29 cellular contexts compared by ENCODE assay signal in the genomic region with DNA sequence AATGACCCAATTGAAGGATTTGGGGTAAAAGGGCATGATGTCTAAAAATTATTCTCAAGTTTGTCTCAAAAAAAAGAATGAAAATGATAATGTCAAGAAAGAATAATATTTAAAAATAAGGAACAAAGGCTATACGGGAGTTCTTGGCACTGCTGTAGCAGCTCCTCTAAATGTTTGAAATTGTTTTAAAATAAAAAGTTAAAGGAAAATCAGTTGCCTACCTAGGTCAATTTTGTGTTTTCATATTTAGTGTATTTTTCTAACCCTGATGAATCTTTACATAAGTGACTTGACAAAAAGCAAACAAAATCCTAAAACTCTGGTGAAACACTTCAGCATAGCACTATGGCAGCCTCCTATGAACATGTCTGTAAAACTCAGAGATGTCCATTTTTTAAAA.
"Had no signal": no experiment of that assay in that cellular context is flagged by ENCODE, and none has a peak within 500 bp of the region (broad histone marks: within the 10 kb centered on the region; RNA-seq: fewer than 3 reads in every experiment).

No MANE protein-coding gene starts in this region.

- H3K27ac ChIP-seq: stomach, suprapubic skin, testis, thoracic aorta, thyroid gland, tibial artery, tibial nerve, upper lobe of left lung, upper lobe of right lung, uterus, vagina had no signal

- H3K4me3 ChIP-seq: stomach, suprapubic skin, testis, thoracic aorta, thyroid gland, tibial artery, tibial nerve, transverse colon, upper lobe of left lung, upper lobe of right lung, uterus, vagina had no signal

- ATAC-seq: stimulated activated effector memory CD8-positive, alpha-beta T cell treated with anti-CD3 and anti-CD28 coated beads, Interleukin-12 subunit alpha, Interleukin-12 subunit beta, amount 100 ng/mL, for 72 hours; stimulated activated memory B cell treated with anti-CD40 and anti-IgM and Interleukin-4, amounts not matched to agents 10 μg/mL and 1 μg/mL and 100 μg/mL, for 72 hours; stimulated activated naive B cell treated with anti-CD40 and anti-IgM and Interleukin-4, amounts not matched to agents 10 μg/mL and 1 μg/mL and 100 μg/mL, for 72 hours; stimulated activated naive CD8-positive, alpha-beta T cell treated with anti-CD3 and anti-CD28 coated beads, Interleukin-15, amount 100 ng/mL, for 72 hours; stimulated activated naive CD8-positive, alpha-beta T cell treated with anti-CD3 and anti-CD28 coated beads, Interleukin-15, Interleukin-2, amounts not matched to agents 100 U/mL and 50 U/mL, for 24 hours; upper lobe of right lung had no signal

- H3K27me3 Mint-ChIP-seq: stimulated activated memory B cell treated with anti-CD40 and anti-IgM and Interleukin-4, amounts not matched to agents 10 μg/mL and 1 μg/mL and 100 μg/mL, for 72 hours; stimulated activated naive B cell treated with anti-CD40 and anti-IgM and Interleukin-4, amounts not matched to agents 10 μg/mL and 1 μg/mL and 100 μg/mL, for 72 hours; stimulated activated naive CD8-positive, alpha-beta T cell treated with anti-CD3 and anti-CD28 coated beads, Interleukin-15, amount 100 ng/mL, for 72 hours; type B pancreatic cell had no signal

- DNase-seq: stimulated activated CD4-positive, alpha-beta T cell treated with anti-CD3 and anti-CD28 coated beads, Interleukin-2, amount 100 ng/mL, for 48 hours; stimulated activated CD4-positive, alpha-beta T cell treated with anti-CD3 and anti-CD28 coated beads, Interleukin-4, amount 100 ng/mL, for 1 hour; stimulated activated CD4-positive, alpha-beta T cell treated with anti-CD3 and anti-CD28 coated beads, Interleukin-4, amount 100 ng/mL, for 24 hours; stimulated activated CD4-positive, alpha-beta T cell treated with anti-CD3 and anti-CD28 coated beads, Interleukin-4, amount 100 ng/mL, for 4 hours; stimulated activated CD8-positive, alpha-beta memory T cell treated with anti-CD3 and anti-CD28 coated beads, Interleukin-4, amount 100 ng/mL, for 48 hours; stimulated activated naive B cell treated with anti-CD40 and anti-IgM and Interleukin-4, amounts not matched to agents 10 μg/mL and 1 μg/mL and 100 μg/mL, for 72 hours; stimulated activated naive CD4-positive, alpha-beta T cell; stimulated activated naive CD4-positive, alpha-beta T cell treated with Interleukin-2 at 50 U/mL for 16 hours; stimulated activated naive CD8-positive, alpha-beta T cell treated with anti-CD3 and anti-CD28 coated beads, Interleukin-15, amount 100 ng/mL, for 72 hours; stimulated activated naive CD8-positive, alpha-beta T cell treated with anti-CD3 and anti-CD28 coated beads, Interleukin-15, Interleukin-2, amounts not matched to agents 100 U/mL and 50 U/mL, for 24 hours; stomach; substantia nigra; testis; thyroid gland; tibial artery; transverse colon; trophoblast cell; upper lobe of left lung; upper lobe of right lung; uterus had no signal

- H3K4me3 Mint-ChIP-seq: stimulated activated effector memory CD8-positive, alpha-beta T cell treated with anti-CD3 and anti-CD28 coated beads, Interleukin-12 subunit alpha, Interleukin-12 subunit beta, amount 100 ng/mL, for 72 hours; stimulated activated memory B cell treated with anti-CD40 and anti-IgM and Interleukin-4, amounts not matched to agents 10 μg/mL and 1 μg/mL and 100 μg/mL, for 72 hours; stimulated activated naive B cell treated with anti-CD40 and anti-IgM and Interleukin-4, amounts not matched to agents 10 μg/mL and 1 μg/mL and 100 μg/mL, for 72 hours; stimulated activated naive CD8-positive, alpha-beta T cell treated with anti-CD3 and anti-CD28 coated beads, Interleukin-15, amount 100 ng/mL, for 72 hours; stimulated activated naive CD8-positive, alpha-beta T cell treated with anti-CD3 and anti-CD28 coated beads, Interleukin-15, Interleukin-2, amounts not matched to agents 100 ng/mL and 50 ng/mL, for 24 hours; type B pancreatic cell had no signal

- H3K4me1 Mint-ChIP-seq: stimulated activated effector memory CD8-positive, alpha-beta T cell treated with anti-CD3 and anti-CD28 coated beads, Interleukin-12 subunit alpha, Interleukin-12 subunit beta, amount 100 ng/mL, for 72 hours; stimulated activated memory B cell treated with anti-CD40 and anti-IgM and Interleukin-4, amounts not matched to agents 10 μg/mL and 1 μg/mL and 100 μg/mL, for 72 hours; stimulated activated naive B cell treated with anti-CD40 and anti-IgM and Interleukin-4, amounts not matched to agents 10 μg/mL and 1 μg/mL and 100 μg/mL, for 72 hours; stimulated activated naive CD8-positive, alpha-beta T cell treated with anti-CD3 and anti-CD28 coated beads, Interleukin-15, amount 100 ng/mL, for 72 hours had no signal

- H3K27ac Mint-ChIP-seq: stimulated activated effector memory CD8-positive, alpha-beta T cell treated with anti-CD3 and anti-CD28 coated beads, Interleukin-12 subunit alpha, Interleukin-12 subunit beta, amount 100 ng/mL, for 72 hours; stimulated activated memory B cell treated with anti-CD40 and anti-IgM and Interleukin-4, amounts not matched to agents 10 μg/mL and 1 μg/mL and 100 μg/mL, for 72 hours; stimulated activated naive B cell treated with anti-CD40 and anti-IgM and Interleukin-4, amounts not matched to agents 10 μg/mL and 1 μg/mL and 100 μg/mL, for 72 hours; stimulated activated naive CD8-positive, alpha-beta T cell treated with anti-CD3 and anti-CD28 coated beads, Interleukin-15, amount 100 ng/mL, for 72 hours; stimulated activated naive CD8-positive, alpha-beta T cell treated with anti-CD3 and anti-CD28 coated beads, Interleukin-15, Interleukin-2, amounts not matched to agents 100 ng/mL and 50 ng/mL, for 24 hours; type B pancreatic cell had no signal

- H3K27me3 ChIP-seq: stomach, suprapubic skin, testis, thyroid gland, tibial artery, tibial nerve, transverse colon, upper lobe of left lung, upper lobe of right lung, uterus, vagina had no signal

- H3K9me3 Mint-ChIP-seq: stimulated activated effector memory CD8-positive, alpha-beta T cell treated with anti-CD3 and anti-CD28 coated beads, Interleukin-12 subunit alpha, Interleukin-12 subunit beta, amount 100 ng/mL, for 72 hours; stimulated activated memory B cell treated with anti-CD40 and anti-IgM and Interleukin-4, amounts not matched to agents 10 μg/mL and 1 μg/mL and 100 μg/mL, for 72 hours; stimulated activated naive B cell treated with anti-CD40 and anti-IgM and Interleukin-4, amounts not matched to agents 10 μg/mL and 1 μg/mL and 100 μg/mL, for 72 hours; stimulated activated naive CD8-positive, alpha-beta T cell treated with anti-CD3 and anti-CD28 coated beads, Interleukin-15, amount 100 ng/mL, for 72 hours; stimulated activated naive CD8-positive, alpha-beta T cell treated with anti-CD3 and anti-CD28 coated beads, Interleukin-15, Interleukin-2, amounts not matched to agents 100 ng/mL and 50 ng/mL, for 24 hours; type B pancreatic cell had no signal

- FAIRE-seq: urothelium cell line had no signal

- H3K4me1 ChIP-seq: stomach, suprapubic skin, testis, thyroid gland, tibial artery, tibial nerve, transverse colon, upper lobe of left lung, upper lobe of right lung, uterus, vagina had no signal

- H3K36me3 Mint-ChIP-seq: stimulated activated effector memory CD8-positive, alpha-beta T cell treated with anti-CD3 and anti-CD28 coated beads, Interleukin-12 subunit alpha, Interleukin-12 subunit beta, amount 100 ng/mL, for 72 hours; stimulated activated memory B cell treated with anti-CD40 and anti-IgM and Interleukin-4, amounts not matched to agents 10 μg/mL and 1 μg/mL and 100 μg/mL, for 72 hours; stimulated activated naive B cell treated with anti-CD40 and anti-IgM and Interleukin-4, amounts not matched to agents 10 μg/mL and 1 μg/mL and 100 μg/mL, for 72 hours; type B pancreatic cell had no signal

- H3K36me3 ChIP-seq: suprapubic skin, thoracic aorta, thyroid gland, tibial artery, transverse colon, upper lobe of right lung, uterus, vagina had no signal

- H3K9me3 ChIP-seq: stomach, suprapubic skin, testis, thoracic aorta, thyroid gland, tibial artery, tibial nerve, transverse colon, upper lobe of left lung, upper lobe of right lung, uterus, vagina had no signal
